1 cellular context compared by ENCODE assay signal in genomic region chr20:63839620-63840019, GRCh38.
TF ChIP-seq lines count a peak whose summit lies in the region.

No MANE protein-coding gene starts in this region.

TF ChIP-seq in HepG2, 621 proteins besides CTCF, POLR2A, EP300 and RAD21:
- no peak for TF ChIP-seq AHDC1 (CRISPR knock-in tag; IDR thresholded peaks at IDR 0.05; ENCODE audit: borderline replicate concordance)
- TF ChIP-seq NFAT5 (CRISPR knock-in tag; IDR thresholded peaks at IDR 0.05), result peak; percentile 60; the same call in 1 of the 2 replicates
- no peak for TF ChIP-seq ZMYM4 (CRISPR knock-in tag; IDR thresholded peaks at IDR 0.05)
- no peak for TF ChIP-seq SAFB2 (CRISPR knock-in tag; IDR thresholded peaks at IDR 0.05; ENCODE audit: borderline replicate concordance, low read depth)
- peak; percentile 54 for TF ChIP-seq ZNF263 (CRISPR knock-in tag; IDR thresholded peaks at IDR 0.05)
- TF ChIP-seq ZNF18 (CRISPR knock-in tag; IDR thresholded peaks at IDR 0.05; ENCODE audit: insufficient replicate concordance), result peak; percentile 35
- 0 out of 2 replicates have a peak, but pooled peaks have one; percentile 20 for TF ChIP-seq E2F2 (CRISPR knock-in tag; IDR thresholded peaks at IDR 0.05; ENCODE audit: borderline replicate concordance)
- TF ChIP-seq ZNF280B (CRISPR knock-in tag; IDR thresholded peaks at IDR 0.05; ENCODE audit: borderline replicate concordance), result peak; percentile 47; the same call in 1 of the 2 replicates
- TF ChIP-seq GTF2F1 (IDR thresholded peaks at IDR 0.05; ENCODE audit: low read length), result no peak
- no peak for TF ChIP-seq ZBTB1 (CRISPR knock-in tag; IDR thresholded peaks at IDR 0.05; ENCODE audit: borderline replicate concordance)
- no peak for TF ChIP-seq BRCA1 (CRISPR knock-in tag; IDR thresholded peaks at IDR 0.05)
- 0 out of 2 replicates have a peak, but pooled peaks have one; percentile 19 for TF ChIP-seq TAF1 (CRISPR knock-in tag; IDR thresholded peaks at IDR 0.05)
- TF ChIP-seq NRL (CRISPR knock-in tag; IDR thresholded peaks at IDR 0.05; ENCODE audit: borderline replicate concordance), result no peak
- peak; percentile 39 for TF ChIP-seq MED1 (CRISPR knock-in tag; IDR thresholded peaks at IDR 0.05)
- no peak for TF ChIP-seq SIX4 (CRISPR knock-in tag; IDR thresholded peaks at IDR 0.05)
- TF ChIP-seq ZFY (CRISPR knock-in tag; IDR thresholded peaks at IDR 0.05), result 0 out of 2 replicates have a peak, but pooled peaks have one; percentile 5
- 0 out of 2 replicates have a peak, but pooled peaks have one; percentile 16 for TF ChIP-seq PHF8 (CRISPR knock-in tag; IDR thresholded peaks at IDR 0.05)
- peak; percentile 64; the same call in 1 of the 2 replicates for TF ChIP-seq MYPOP (CRISPR knock-in tag; IDR thresholded peaks at IDR 0.05)
- 0 out of 2 replicates have a peak, but pooled peaks have one; percentile 17 for TF ChIP-seq HOXA3 (CRISPR knock-in tag; IDR thresholded peaks at IDR 0.05)
- peak; percentile 76 for TF ChIP-seq HNF4A (CRISPR knock-in tag; IDR thresholded peaks at IDR 0.05)
- 0 out of 2 replicates have a peak, but pooled peaks have one; percentile 7 for TF ChIP-seq MEIS2 (CRISPR knock-in tag; IDR thresholded peaks at IDR 0.05)
- TF ChIP-seq SALL1 (CRISPR knock-in tag; IDR thresholded peaks at IDR 0.05), result peak; percentile 13; the same call in 1 of the 2 replicates
- 0 out of 2 replicates have a peak, but pooled peaks have one; percentile 21 for TF ChIP-seq HNRNPL (IDR thresholded peaks at IDR 0.05; ENCODE audit: low read depth, low read length)
- TF ChIP-seq RFX1 (IDR thresholded peaks at IDR 0.05), result no peak
- no peak for TF ChIP-seq ZNF713 (CRISPR knock-in tag; IDR thresholded peaks at IDR 0.05)
- TF ChIP-seq PAXIP1 (CRISPR knock-in tag; conservative IDR thresholded peaks at IDR 0.05), result peak; percentile 39
- peak; percentile 34; the same call in 1 of the 2 replicates for TF ChIP-seq REPIN1 (CRISPR knock-in tag; IDR thresholded peaks at IDR 0.05; ENCODE audit: borderline replicate concordance, low read depth)
